Comparison of ENCODE assay signal across 8 cellular contexts in genomic region chr3:152269423-152270144, GRCh38. TPM values are rescaled to one million over a fixed set of nuclear protein-coding genes. Genes with fewer than 3 reads are reported as not detected.
DNase-seq lines count a peak whose midpoint lies in the region; ATAC-seq and TF ChIP-seq lines count a peak whose summit lies in the region.

No MANE protein-coding gene starts in this region.

- DNase-seq in Caco-2 (peak; percentile 58 to 61), HT1080 (ENCODE audit: low read depth) (peak; percentile 87), OCI-M1 (lab: John Stamatoyannopoulos, UW) (peak; percentile 75), right atrium auricular region (ENCODE audit: low spot score) (peak; percentile 74), psoas muscle (peak in 1 of 2 donors; percentile 88)
- DNase-seq in stimulated activated CD4-positive, alpha-beta T cell treated with anti-CD3 and anti-CD28 coated beads, Interleukin-1b, Interleukin-23, amount 100 ng/mL, for 48 hours, result no peak

- peak overlapping the region; percentile 91 for H3K4me3 Mint-ChIP-seq in Caco-2 (ENCODE audit: unreplicated experiment)

- peaks cover 41% of the 10 kb centered on the region for H3K4me1 Mint-ChIP-seq in Caco-2 (ENCODE audit: low read depth, unreplicated experiment)

- no TSS peak for BruUV-seq in Caco-2 (replicated peaks; lab: Mats Ljungman, UMichigan)

- no peaks in the 10 kb centered on the region for H3K27me3 ChIP-seq in Caco-2 (replicated peaks; ENCODE audit: control insufficient read depth, insufficient read depth, low read length)
- no peaks in the 10 kb centered on the region for H3K27me3 ChIP-seq in right atrium auricular region
- no peaks in the 10 kb centered on the region for H3K27me3 ChIP-seq in psoas muscle (ENCODE audit: insufficient read depth in 3 of 3, low read length in 2 of 3)

- 0% methylated on average over 26 of the region's 26 CpGs for WGBS in psoas muscle, 3 donors

- H3K4me3 ChIP-seq in Caco-2 (ENCODE audit: low read depth, low read length) (peak overlapping the region; percentile 94), right atrium auricular region (peak overlapping the region; percentile 88 to 93), psoas muscle (peak overlapping the region; percentile 91)

- intact Hi-C loops in Caco-2 (cut with micrococcal nuclease; ENCODE audit: unreplicated experiment) (loop anchor here (1.0 to 5.0 kb wide), 5 partner anchors 39 to 297 kb away; no protein-coding TSS in a partner anchor), psoas muscle (cut with DNase I) (loop anchor here in 1 of 2 donors (2.0 to 10.0 kb wide), 4 partner anchors 33 to 195 kb away; no protein-coding TSS in a partner anchor)

- H3K27ac ChIP-seq in angular gyrus (ENCODE audit: low read depth, low read length), result peak overlapping the region; percentile 94
- H3K27ac ChIP-seq in right atrium auricular region, result peak overlapping the region; percentile 99 to 100
- peak overlapping the region; percentile 99 for H3K27ac ChIP-seq in psoas muscle

- ATAC-seq in GM21367 (IDR thresholded peaks at IDR 0.05; ENCODE audit: unreplicated experiment), result peak; percentile 10
- peak; percentile 79 to 83 (median 82) for ATAC-seq in psoas muscle

- H3K4me1 ChIP-seq in Caco-2 (peaks cover 42% of the 10 kb centered on the region), right atrium auricular region (peaks cover 0 to 62% of the 10 kb centered on the region in 2 donors), psoas muscle (peaks cover 40% of the 10 kb centered on the region)

- TF ChIP-seq CTCF in Caco-2 (IDR thresholded peaks at IDR 0.05; ENCODE audit: insufficient read depth in 1 of 2, low read depth in 1 of 2, low read length in 1 of 2, severe bottlenecking in 1 of 2, unreplicated experiment in 1 of 2) (no peak), right atrium auricular region (IDR thresholded peaks at IDR 0.05) (no peak), psoas muscle (IDR thresholded peaks at IDR 0.05) (no peak)

- H3K27ac Mint-ChIP-seq in Caco-2 (ENCODE audit: unreplicated experiment), result peak overlapping the region; percentile 56

- POLR2A ChIA-PET in Caco-2 (lab: Charles Lee), result interaction anchor here (0.5 to 1.7 kb wide), 3 partner anchors 11 to 230 kb away, joined by 3 to 10 read pairs (median 4); no protein-coding TSS in a partner anchor

- CTCF ChIA-PET in Caco-2 (lab: Charles Lee), result no interaction called here

- no peaks in the 10 kb centered on the region for H3K27me3 Mint-ChIP-seq in Caco-2 (ENCODE audit: insufficient read depth, unreplicated experiment)

- H3K9me3 Mint-ChIP-seq in Caco-2 (ENCODE audit: unreplicated experiment), result no peaks in the 10 kb centered on the region

- no peaks in the 10 kb centered on the region for H3K9me3 ChIP-seq in Caco-2
- no peaks in the 10 kb centered on the region for H3K9me3 ChIP-seq in right atrium auricular region
- H3K9me3 ChIP-seq in psoas muscle, result no peaks in the 10 kb centered on the region

- no peaks in the 10 kb centered on the region for H3K36me3 ChIP-seq in Caco-2 (ENCODE audit: control insufficient read depth, insufficient read depth, low read length)
- H3K36me3 ChIP-seq in right atrium auricular region, result no peaks in the 10 kb centered on the region
- no peaks in the 10 kb centered on the region for H3K36me3 ChIP-seq in psoas muscle (ENCODE audit: insufficient read depth in 1 of 2, low read depth in 1 of 2)

- H3K36me3 Mint-ChIP-seq in Caco-2 (ENCODE audit: insufficient read depth, unreplicated experiment), result peaks cover 19% of the 10 kb centered on the region

RNA-seq across cellular contexts. Expression of gene MBNL1, which starts 0.9 kb away (rescaled TPM):
- total RNA-seq in Caco-2 (2022), result 67.1 and 68.6 TPM in 2 replicates
- total RNA-seq in HT1080 (2014; rRNA removed; shearing (Covaris generic)), result 209 and 295 TPM in 2 replicates
- polyA plus RNA-seq in HT1080 (2015; cell fraction: cytosol; rRNA removed), result 98.5 and 119 TPM in 2 replicates
- 115 and 116 TPM in 2 replicates for polyA plus RNA-seq in HT1080 (2015; cell fraction: nucleus; rRNA removed)
- 100 to 1,000 TPM; 199 to 327 TPM for total RNA-seq in right atrium auricular region
- 100 to 1,000 TPM; 179 to 281 (median 242) TPM for total RNA-seq in psoas muscle
- polyA plus RNA-seq in psoas muscle, result 100 to 1,000 TPM in 2 of 3 donors, 10 to 100 TPM in 1; 27.4 to 168 (median 108) TPM
